ENCODE assay signal across 1 cellular context in genomic region chr7:1060315-1061080, GRCh38.
A peak's percentile ranks its signal among the peaks of the same experiment; 100 is the strongest.
TF ChIP-seq lines count a peak whose summit lies in the region.

No MANE protein-coding gene starts in this region.

TF ChIP-seq in GM12878, 131 proteins besides CTCF, POLR2A, EP300 and RAD21 (continued from another document and continues in another):
- TF ChIP-seq SKIL (IDR thresholded peaks at IDR 0.05; ENCODE audit: low read depth, poor library complexity, severe bottlenecking) (no peak), ZBTB33 (IDR thresholded peaks at IDR 0.05) (no peak), YY1 (IDR thresholded peaks at IDR 0.05; ENCODE audit: low read depth, low read length) (no peak), TCF12 (IDR thresholded peaks at IDR 0.05; ENCODE audit: low read depth, low read length) (no peak), KLF5 (IDR thresholded peaks at IDR 0.05; ENCODE audit: partially characterized antibody) (no peak), YBX1 (IDR thresholded peaks at IDR 0.05) (no peak), BCL11A (IDR thresholded peaks at IDR 0.05; ENCODE audit: low read depth, low read length) (no peak), TCF7 (IDR thresholded peaks at IDR 0.05; ENCODE audit: borderline replicate concordance) (no peak), NRF1 (conservative IDR thresholded peaks at IDR 0.05; ENCODE audit: low read depth, low read length) (no peak), ZBTB11 (CRISPR knock-in tag; IDR thresholded peaks at IDR 0.05) (no peak), EGR1 (IDR thresholded peaks at IDR 0.05; ENCODE audit: borderline replicate concordance in 1 of 2, low read depth in 2 of 2, low read length in 2 of 2) (no peak), ZNF217 (IDR thresholded peaks at IDR 0.05) (no peak), NBN (IDR thresholded peaks at IDR 0.05) (no peak)
- TF ChIP-seq, protein P1, sequence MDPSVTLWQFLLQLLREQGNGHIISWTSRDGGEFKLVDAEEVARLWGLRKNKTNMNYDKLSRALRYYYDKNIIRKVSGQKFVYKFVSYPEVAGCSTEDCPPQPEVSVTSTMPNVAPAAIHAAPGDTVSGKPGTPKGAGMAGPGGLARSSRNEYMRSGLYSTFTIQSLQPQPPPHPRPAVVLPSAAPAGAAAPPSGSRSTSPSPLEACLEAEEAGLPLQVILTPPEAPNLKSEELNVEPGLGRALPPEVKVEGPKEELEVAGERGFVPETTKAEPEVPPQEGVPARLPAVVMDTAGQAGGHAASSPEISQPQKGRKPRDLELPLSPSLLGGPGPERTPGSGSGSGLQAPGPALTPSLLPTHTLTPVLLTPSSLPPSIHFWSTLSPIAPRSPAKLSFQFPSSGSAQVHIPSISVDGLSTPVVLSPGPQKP (IDR thresholded peaks at IDR 0.05; ENCODE audit: low read depth, low read length), result no peak
- TF ChIP-seq, protein P2, sequence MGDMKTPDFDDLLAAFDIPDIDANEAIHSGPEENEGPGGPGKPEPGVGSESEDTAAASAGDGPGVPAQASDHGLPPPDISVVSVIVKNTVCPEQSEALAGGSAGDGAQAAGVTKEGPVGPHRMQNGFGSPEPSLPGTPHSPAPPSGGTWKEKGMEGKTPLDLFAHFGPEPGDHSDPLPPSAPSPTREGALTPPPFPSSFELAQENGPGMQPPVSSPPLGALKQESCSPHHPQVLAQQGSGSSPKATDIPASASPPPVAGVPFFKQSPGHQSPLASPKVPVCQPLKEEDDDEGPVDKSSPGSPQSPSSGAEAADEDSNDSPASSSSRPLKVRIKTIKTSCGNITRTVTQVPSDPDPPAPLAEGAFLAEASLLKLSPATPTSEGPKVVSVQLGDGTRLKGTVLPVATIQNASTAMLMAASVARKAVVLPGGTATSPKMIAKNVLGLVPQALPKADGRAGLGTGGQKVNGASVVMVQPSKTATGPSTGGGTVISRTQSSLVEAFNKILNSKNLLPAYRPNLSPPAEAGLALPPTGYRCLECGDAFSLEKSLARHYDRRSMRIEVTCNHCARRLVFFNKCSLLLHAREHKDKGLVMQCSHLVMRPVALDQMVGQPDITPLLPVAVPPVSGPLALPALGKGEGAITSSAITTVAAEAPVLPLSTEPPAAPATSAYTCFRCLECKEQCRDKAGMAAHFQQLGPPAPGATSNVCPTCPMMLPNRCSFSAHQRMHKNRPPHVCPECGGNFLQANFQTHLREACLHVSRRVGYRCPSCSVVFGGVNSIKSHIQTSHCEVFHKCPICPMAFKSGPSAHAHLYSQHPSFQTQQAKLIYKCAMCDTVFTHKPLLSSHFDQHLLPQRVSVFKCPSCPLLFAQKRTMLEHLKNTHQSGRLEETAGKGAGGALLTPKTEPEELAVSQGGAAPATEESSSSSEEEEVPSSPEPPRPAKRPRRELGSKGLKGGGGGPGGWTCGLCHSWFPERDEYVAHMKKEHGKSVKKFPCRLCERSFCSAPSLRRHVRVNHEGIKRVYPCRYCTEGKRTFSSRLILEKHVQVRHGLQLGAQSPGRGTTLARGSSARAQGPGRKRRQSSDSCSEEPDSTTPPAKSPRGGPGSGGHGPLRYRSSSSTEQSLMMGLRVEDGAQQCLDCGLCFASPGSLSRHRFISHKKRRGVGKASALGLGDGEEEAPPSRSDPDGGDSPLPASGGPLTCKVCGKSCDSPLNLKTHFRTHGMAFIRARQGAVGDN (IDR thresholded peaks at IDR 0.05), result peak; percentile 96
- TF ChIP-seq, protein P3, sequence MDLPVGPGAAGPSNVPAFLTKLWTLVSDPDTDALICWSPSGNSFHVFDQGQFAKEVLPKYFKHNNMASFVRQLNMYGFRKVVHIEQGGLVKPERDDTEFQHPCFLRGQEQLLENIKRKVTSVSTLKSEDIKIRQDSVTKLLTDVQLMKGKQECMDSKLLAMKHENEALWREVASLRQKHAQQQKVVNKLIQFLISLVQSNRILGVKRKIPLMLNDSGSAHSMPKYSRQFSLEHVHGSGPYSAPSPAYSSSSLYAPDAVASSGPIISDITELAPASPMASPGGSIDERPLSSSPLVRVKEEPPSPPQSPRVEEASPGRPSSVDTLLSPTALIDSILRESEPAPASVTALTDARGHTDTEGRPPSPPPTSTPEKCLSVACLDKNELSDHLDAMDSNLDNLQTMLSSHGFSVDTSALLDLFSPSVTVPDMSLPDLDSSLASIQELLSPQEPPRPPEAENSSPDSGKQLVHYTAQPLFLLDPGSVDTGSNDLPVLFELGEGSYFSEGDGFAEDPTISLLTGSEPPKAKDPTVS (IDR thresholded peaks at IDR 0.05; ENCODE audit: low read depth, low read length), result no peak
- TF ChIP-seq, protein P4, sequence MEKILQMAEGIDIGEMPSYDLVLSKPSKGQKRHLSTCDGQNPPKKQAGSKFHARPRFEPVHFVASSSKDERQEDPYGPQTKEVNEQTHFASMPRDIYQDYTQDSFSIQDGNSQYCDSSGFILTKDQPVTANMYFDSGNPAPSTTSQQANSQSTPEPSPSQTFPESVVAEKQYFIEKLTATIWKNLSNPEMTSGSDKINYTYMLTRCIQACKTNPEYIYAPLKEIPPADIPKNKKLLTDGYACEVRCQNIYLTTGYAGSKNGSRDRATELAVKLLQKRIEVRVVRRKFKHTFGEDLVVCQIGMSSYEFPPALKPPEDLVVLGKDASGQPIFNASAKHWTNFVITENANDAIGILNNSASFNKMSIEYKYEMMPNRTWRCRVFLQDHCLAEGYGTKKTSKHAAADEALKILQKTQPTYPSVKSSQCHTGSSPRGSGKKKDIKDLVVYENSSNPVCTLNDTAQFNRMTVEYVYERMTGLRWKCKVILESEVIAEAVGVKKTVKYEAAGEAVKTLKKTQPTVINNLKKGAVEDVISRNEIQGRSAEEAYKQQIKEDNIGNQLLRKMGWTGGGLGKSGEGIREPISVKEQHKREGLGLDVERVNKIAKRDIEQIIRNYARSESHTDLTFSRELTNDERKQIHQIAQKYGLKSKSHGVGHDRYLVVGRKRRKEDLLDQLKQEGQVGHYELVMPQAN (conservative IDR thresholded peaks at IDR 0.05), result no peak
- TF ChIP-seq, protein P5, sequence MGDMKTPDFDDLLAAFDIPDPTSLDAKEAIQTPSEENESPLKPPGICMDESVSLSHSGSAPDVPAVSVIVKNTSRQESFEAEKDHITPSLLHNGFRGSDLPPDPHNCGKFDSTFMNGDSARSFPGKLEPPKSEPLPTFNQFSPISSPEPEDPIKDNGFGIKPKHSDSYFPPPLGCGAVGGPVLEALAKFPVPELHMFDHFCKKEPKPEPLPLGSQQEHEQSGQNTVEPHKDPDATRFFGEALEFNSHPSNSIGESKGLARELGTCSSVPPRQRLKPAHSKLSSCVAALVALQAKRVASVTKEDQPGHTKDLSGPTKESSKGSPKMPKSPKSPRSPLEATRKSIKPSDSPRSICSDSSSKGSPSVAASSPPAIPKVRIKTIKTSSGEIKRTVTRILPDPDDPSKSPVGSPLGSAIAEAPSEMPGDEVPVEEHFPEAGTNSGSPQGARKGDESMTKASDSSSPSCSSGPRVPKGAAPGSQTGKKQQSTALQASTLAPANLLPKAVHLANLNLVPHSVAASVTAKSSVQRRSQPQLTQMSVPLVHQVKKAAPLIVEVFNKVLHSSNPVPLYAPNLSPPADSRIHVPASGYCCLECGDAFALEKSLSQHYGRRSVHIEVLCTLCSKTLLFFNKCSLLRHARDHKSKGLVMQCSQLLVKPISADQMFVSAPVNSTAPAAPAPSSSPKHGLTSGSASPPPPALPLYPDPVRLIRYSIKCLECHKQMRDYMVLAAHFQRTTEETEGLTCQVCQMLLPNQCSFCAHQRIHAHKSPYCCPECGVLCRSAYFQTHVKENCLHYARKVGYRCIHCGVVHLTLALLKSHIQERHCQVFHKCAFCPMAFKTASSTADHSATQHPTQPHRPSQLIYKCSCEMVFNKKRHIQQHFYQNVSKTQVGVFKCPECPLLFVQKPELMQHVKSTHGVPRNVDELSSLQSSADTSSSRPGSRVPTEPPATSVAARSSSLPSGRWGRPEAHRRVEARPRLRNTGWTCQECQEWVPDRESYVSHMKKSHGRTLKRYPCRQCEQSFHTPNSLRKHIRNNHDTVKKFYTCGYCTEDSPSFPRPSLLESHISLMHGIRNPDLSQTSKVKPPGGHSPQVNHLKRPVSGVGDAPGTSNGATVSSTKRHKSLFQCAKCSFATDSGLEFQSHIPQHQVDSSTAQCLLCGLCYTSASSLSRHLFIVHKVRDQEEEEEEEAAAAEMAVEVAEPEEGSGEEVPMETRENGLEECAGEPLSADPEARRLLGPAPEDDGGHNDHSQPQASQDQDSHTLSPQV (IDR thresholded peaks at IDR 0.05), result peak; percentile 51; the same call in 1 of the 2 replicates
- TF ChIP-seq, protein P6, sequence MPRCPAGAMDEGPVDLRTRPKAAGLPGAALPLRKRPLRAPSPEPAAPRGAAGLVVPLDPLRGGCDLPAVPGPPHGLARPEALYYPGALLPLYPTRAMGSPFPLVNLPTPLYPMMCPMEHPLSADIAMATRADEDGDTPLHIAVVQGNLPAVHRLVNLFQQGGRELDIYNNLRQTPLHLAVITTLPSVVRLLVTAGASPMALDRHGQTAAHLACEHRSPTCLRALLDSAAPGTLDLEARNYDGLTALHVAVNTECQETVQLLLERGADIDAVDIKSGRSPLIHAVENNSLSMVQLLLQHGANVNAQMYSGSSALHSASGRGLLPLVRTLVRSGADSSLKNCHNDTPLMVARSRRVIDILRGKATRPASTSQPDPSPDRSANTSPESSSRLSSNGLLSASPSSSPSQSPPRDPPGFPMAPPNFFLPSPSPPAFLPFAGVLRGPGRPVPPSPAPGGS (IDR thresholded peaks at IDR 0.05; ENCODE audit: borderline replicate concordance, insufficient read depth, low read depth, low read length, poor library complexity, severe bottlenecking), result no peak
- TF ChIP-seq, protein P7, sequence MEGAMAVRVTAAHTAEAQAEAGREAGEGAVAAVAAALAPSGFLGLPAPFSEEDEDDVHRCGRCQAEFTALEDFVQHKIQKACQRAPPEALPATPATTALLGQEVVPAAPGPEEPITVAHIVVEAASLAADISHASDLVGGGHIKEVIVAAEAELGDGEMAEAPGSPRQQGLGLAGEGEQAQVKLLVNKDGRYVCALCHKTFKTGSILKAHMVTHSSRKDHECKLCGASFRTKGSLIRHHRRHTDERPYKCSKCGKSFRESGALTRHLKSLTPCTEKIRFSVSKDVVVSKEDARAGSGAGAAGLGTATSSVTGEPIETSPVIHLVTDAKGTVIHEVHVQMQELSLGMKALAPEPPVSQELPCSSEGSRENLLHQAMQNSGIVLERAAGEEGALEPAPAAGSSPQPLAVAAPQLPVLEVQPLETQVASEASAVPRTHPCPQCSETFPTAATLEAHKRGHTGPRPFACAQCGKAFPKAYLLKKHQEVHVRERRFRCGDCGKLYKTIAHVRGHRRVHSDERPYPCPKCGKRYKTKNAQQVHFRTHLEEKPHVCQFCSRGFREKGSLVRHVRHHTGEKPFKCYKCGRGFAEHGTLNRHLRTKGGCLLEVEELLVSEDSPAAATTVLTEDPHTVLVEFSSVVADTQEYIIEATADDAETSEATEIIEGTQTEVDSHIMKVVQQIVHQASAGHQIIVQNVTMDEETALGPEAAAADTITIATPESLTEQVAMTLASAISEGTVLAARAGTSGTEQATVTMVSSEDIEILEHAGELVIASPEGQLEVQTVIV (IDR thresholded peaks at IDR 0.05; ENCODE audit: borderline replicate concordance, partially characterized antibody), result no peak
